In genomic region chr5:116303810-116304209, GRCh38 we compare ENCODE assay signal across 15 cellular contexts.
"Had no signal": no experiment of that assay in that cellular context is flagged by ENCODE, and none has a peak within 500 bp of the region (broad histone marks: within the 10 kb centered on the region; RNA-seq: fewer than 3 reads in every experiment).

No MANE protein-coding gene starts in this region.

- DNase-seq: activated CD4-positive, alpha-beta memory T cell treated with anti-CD3 and anti-CD28 coated beads for 36 hours; activated CD4-positive, alpha-beta T cell treated with anti-CD3 and anti-CD28 coated beads for 1 hour; activated gamma-delta T cell treated with Interleukin-2 at 50 U/mL for 16 hours; activated naive CD8-positive, alpha-beta T cell treated with anti-CD3 and anti-CD28 coated beads, Interleukin-2, amount 10 ng/mL, durations not matched to agents 7 days and 5 days; activated T-cell treated with anti-CD3 and anti-CD28 coated beads, Interleukin-2, amount 50 U/mL, for 72 hours; dorsolateral prefrontal cortex; esophagus squamous epithelium; foreskin fibroblast; glutamatergic neuron; naive thymus-derived CD8-positive, alpha-beta T cell; posterior cingulate gyrus; right cardiac atrium; substantia nigra; trophoblast cell had no signal

- ATAC-seq: activated T-cell treated with anti-CD3 and anti-CD28 coated beads, Interleukin-2, amount 50 U/mL, for 72 hours; naive thymus-derived CD8-positive, alpha-beta T cell; right cardiac atrium; stimulated activated effector memory CD8-positive, alpha-beta T cell treated with anti-CD3 and anti-CD28 coated beads, Interleukin-12 subunit alpha, Interleukin-12 subunit beta, amount 100 ng/mL, for 72 hours had no signal
